Comparison of ENCODE assay signal across 1 cellular context in the genomic region with DNA sequence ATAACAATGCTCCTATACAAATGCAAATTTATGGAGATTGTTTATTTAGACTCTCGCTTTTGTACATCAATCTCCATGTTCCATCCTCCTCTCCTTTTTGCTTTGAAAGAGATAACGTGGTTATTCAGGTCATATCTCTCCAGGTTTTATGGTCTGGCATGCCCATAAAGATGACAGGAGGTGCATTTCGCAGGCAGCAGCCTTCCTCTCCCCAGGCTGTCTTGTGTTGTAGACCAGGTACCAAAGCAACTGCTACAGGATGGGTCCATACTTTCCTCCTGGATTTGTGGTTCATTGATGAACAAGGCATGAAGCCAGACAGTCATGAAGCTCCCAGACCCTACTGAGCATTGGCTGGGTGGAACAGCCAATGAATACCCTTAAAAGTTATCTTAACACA.
TF ChIP-seq lines count a peak whose summit lies in the region.

No MANE protein-coding gene starts in this region.

TF ChIP-seq in GM23338, 12 proteins besides CTCF, POLR2A, EP300 and RAD21 (continued from another document):
- TF ChIP-seq, protein P1, sequence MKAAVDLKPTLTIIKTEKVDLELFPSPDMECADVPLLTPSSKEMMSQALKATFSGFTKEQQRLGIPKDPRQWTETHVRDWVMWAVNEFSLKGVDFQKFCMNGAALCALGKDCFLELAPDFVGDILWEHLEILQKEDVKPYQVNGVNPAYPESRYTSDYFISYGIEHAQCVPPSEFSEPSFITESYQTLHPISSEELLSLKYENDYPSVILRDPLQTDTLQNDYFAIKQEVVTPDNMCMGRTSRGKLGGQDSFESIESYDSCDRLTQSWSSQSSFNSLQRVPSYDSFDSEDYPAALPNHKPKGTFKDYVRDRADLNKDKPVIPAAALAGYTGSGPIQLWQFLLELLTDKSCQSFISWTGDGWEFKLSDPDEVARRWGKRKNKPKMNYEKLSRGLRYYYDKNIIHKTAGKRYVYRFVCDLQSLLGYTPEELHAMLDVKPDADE (IDR thresholded peaks at IDR 0.05): no peak
- TF ChIP-seq STAT1 (IDR thresholded peaks at IDR 0.05; ENCODE audit: unreplicated experiment): no peak
